18 cellular contexts compared by ENCODE assay signal in the genomic region with DNA sequence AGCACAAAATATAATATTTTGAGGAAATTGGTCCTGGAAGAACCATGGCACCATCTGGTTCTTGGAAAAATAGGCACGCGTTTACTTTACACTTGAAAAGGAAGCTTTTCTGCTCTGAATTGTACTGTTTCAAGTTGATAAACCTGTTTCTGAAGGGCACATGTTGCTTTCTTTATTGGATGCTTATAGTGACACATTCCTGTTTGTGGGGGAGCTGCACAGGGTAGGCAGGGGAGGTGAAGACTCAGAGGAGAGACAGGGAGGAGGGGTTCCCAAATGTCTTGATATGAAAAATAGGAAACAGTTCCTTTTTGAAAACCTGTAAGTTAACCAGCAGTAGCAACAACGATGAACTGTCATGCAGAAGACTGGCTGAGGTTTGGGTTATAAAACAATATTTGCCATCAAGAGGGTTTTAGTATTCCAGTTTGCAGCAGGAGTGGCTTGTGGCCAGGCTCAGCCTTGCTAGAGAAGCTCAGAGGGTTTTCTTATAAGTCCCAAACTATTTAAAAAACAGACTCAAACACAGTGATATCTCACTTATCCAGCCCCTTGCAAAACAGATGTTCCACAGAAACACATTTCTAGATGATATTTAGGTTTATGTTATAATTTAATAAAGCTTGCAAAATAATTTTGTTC.
DNase-seq lines count a peak whose midpoint lies in the region; ATAC-seq and TF ChIP-seq lines count a peak whose summit lies in the region.
"Had no signal": no experiment of that assay in that cellular context is flagged by ENCODE, and none has a peak within 500 bp of the region (broad histone marks: within the 10 kb centered on the region; RNA-seq: fewer than 3 reads in every experiment).

No MANE protein-coding gene starts in this region.

- no peak overlapping the region for H3K4me3 ChIP-seq in SK-N-SH (ENCODE audit: low read depth in 2 of 2, low read length in 1 of 2)
- no peak overlapping the region for H3K4me3 ChIP-seq in brain microvascular endothelial cell (ENCODE audit: low read depth, low read length)
- H3K4me3 ChIP-seq in neural progenitor cell, result no peak overlapping the region
- H3K4me3 ChIP-seq: BLaER1, SJCRH30 had no signal

- H3K9me3 ChIP-seq in SK-N-SH, result no peaks in the 10 kb centered on the region
- no peaks in the 10 kb centered on the region for H3K9me3 ChIP-seq in neural progenitor cell (ENCODE audit: low read depth)
- H3K9me3 ChIP-seq: BLaER1, SJCRH30 had no signal

- H3K4me1 ChIP-seq in SK-N-SH (ENCODE audit: control insufficient read depth in 1 of 2, insufficient read depth in 2 of 2, low read depth in 1 of 2, low read length in 1 of 2) (peaks cover 6 to 40% of the 10 kb centered on the region in 2 experiments), neural progenitor cell (no peaks in the 10 kb centered on the region)
- H3K4me1 ChIP-seq: BLaER1, SJCRH30 had no signal

- H3K27me3 ChIP-seq in SK-N-SH (ENCODE audit: insufficient read depth) (no peaks in the 10 kb centered on the region), brain microvascular endothelial cell (replicated peaks) (no peaks in the 10 kb centered on the region), neural progenitor cell (no peaks in the 10 kb centered on the region)
- H3K27me3 ChIP-seq: BLaER1, SJCRH30 had no signal

- H3K79me2 ChIP-seq in SK-N-SH (ENCODE audit: insufficient read depth) (no peaks in the 10 kb centered on the region), neural progenitor cell (ENCODE audit: low read depth) (no peaks in the 10 kb centered on the region)

- CTCF ChIA-PET in SK-N-SH (lab: Yijun Ruan, JAX), result interaction anchor here (1.1 kb wide), 1 partner anchor 119 kb away, joined by 3 read pairs; no protein-coding TSS in a partner anchor

- 18% methylated on average over 3 of the region's 3 CpGs for WGBS in SK-N-SH (ENCODE audit: low lambda C conversion rate)

- H3K36me3 Mint-ChIP-seq in mesothelial cell of epicardium (no peaks in the 10 kb centered on the region), neural progenitor cell (no peaks in the 10 kb centered on the region)
- H3K36me3 Mint-ChIP-seq: CD8-positive, alpha-beta memory T cell had no signal

- in situ Hi-C loops in brain microvascular endothelial cell (cut with HindIII; ENCODE audit: low pct_ligation_motif_present, low sequenced_read_pairs), result no loop called here

- DNase-seq in SK-N-SH (no peak), brain microvascular endothelial cell (no peak), mesothelial cell of epicardium (ENCODE audit: low spot score in 2 of 2, unreplicated experiment in 2 of 2) (no peak), neural progenitor cell (ENCODE audit: low spot score) (no peak)
- DNase-seq: CD8-positive, alpha-beta memory T cell; DMS79 treated with DMSO at 0.1 percent for 48 hours; H9; NCI-H1105; NCI-H1694; NCI-H2081 treated with DMSO at 0.1 percent for 48 hours; NCI-H2227 treated with DMSO at 0.1 percent for 48 hours; NCI-H526; SJCRH30 had no signal

- TF ChIP-seq CTCF in SK-N-SH (IDR thresholded peaks at IDR 0.05), result no peak
- no peak for TF ChIP-seq CTCF in brain microvascular endothelial cell (IDR thresholded peaks at IDR 0.05; ENCODE audit: low read depth, low read length, missing control alignments)
- no peak for TF ChIP-seq CTCF in mesothelial cell of epicardium (IDR thresholded peaks at IDR 0.05; ENCODE audit: unreplicated experiment)
- TF ChIP-seq CTCF in neural progenitor cell (IDR thresholded peaks at IDR 0.05), result no peak

- peaks cover 33% of the 10 kb centered on the region for H3K4me1 Mint-ChIP-seq in mesothelial cell of epicardium
- H3K4me1 Mint-ChIP-seq in neural progenitor cell, result no peaks in the 10 kb centered on the region
- H3K4me1 Mint-ChIP-seq: CD8-positive, alpha-beta memory T cell had no signal

- peak overlapping the region; percentile 30 for H3K27ac Mint-ChIP-seq in mesothelial cell of epicardium
- no peak overlapping the region for H3K27ac Mint-ChIP-seq in neural progenitor cell
- H3K27ac Mint-ChIP-seq: CD8-positive, alpha-beta memory T cell; H9 had no signal

- H3F3A ChIP-seq in SK-N-SH (replicated peaks; ENCODE audit: insufficient read depth), result peaks cover 65% of the 10 kb centered on the region
- no peaks in the 10 kb centered on the region for H3F3A ChIP-seq in neural progenitor cell (ENCODE audit: low read depth)

- POLR2A ChIA-PET in SK-N-SH (lab: Yijun Ruan, JAX), result no interaction called here

- H3K36me3 ChIP-seq in SK-N-SH (replicated peaks in 1 of 2; ENCODE audit: control insufficient read depth in 1 of 2, insufficient read depth in 2 of 2, low read length in 1 of 2) (no peaks in the 10 kb centered on the region), brain microvascular endothelial cell (replicated peaks) (no peaks in the 10 kb centered on the region), neural progenitor cell (no peaks in the 10 kb centered on the region)
- H3K36me3 ChIP-seq: BLaER1, SJCRH30 had no signal

- H2AFZ ChIP-seq in SK-N-SH (ENCODE audit: low read depth) (peak overlapping the region; percentile 67), neural progenitor cell (replicated peaks) (no peak overlapping the region)

- no peak for TF ChIP-seq RAD21 in SK-N-SH (IDR thresholded peaks at IDR 0.05; ENCODE audit: low read length)

- H3K4me3 Mint-ChIP-seq in mesothelial cell of epicardium (no peak overlapping the region), neural progenitor cell (no peak overlapping the region)
- H3K4me3 Mint-ChIP-seq: CD8-positive, alpha-beta memory T cell; H9 had no signal

- H3K9ac ChIP-seq in SK-N-SH, result peak overlapping the region; percentile 47; the same call in 1 of the 2 replicates
- H3K9ac ChIP-seq in neural progenitor cell, result no peak overlapping the region
- H3K9ac ChIP-seq: BLaER1 had no signal

- H3K9me2 ChIP-seq in SK-N-SH, result no peaks in the 10 kb centered on the region

- H4K20me1 ChIP-seq in SK-N-SH (ENCODE audit: insufficient read depth) (no peaks in the 10 kb centered on the region), neural progenitor cell (ENCODE audit: low read depth) (no peaks in the 10 kb centered on the region)
- H4K20me1 ChIP-seq: BLaER1 had no signal

- no peak for TF ChIP-seq EP300 in SK-N-SH (IDR thresholded peaks at IDR 0.05; ENCODE audit: borderline replicate concordance in 1 of 2, low read depth in 1 of 2, low read length in 1 of 2)

- H3K4me2 ChIP-seq in SK-N-SH (peak overlapping the region; percentile 57), neural progenitor cell (no peak overlapping the region)
- H3K4me2 ChIP-seq: BLaER1 had no signal

- peaks cover 9% of the 10 kb centered on the region for H3K27me3 Mint-ChIP-seq in mesothelial cell of epicardium (ENCODE audit: low read depth)
- H3K27me3 Mint-ChIP-seq in neural progenitor cell (ENCODE audit: insufficient read depth, low read depth), result no peaks in the 10 kb centered on the region

- ATAC-seq in SK-N-SH treated with all-trans-retinoic acid at 6 μM for 48 hours, result no peak
- no peak for ATAC-seq in HG02642 (IDR thresholded peaks at IDR 0.05; ENCODE audit: poor library complexity, unreplicated experiment)
- ATAC-seq in GM18873 (IDR thresholded peaks at IDR 0.05; ENCODE audit: low FRiP score, unreplicated experiment), result no peak
- ATAC-seq in HG02884 (IDR thresholded peaks at IDR 0.05; ENCODE audit: unreplicated experiment), result no peak

- peak overlapping the region; percentile 25 to 100; a peak in 3 of 4 replicates for H3K27ac ChIP-seq in SK-N-SH (ENCODE audit: low read depth in 2 of 2, low read length in 1 of 2)
- H3K27ac ChIP-seq in brain microvascular endothelial cell, result peak overlapping the region; percentile 39
- H3K27ac ChIP-seq in neural progenitor cell, result no peak overlapping the region
- H3K27ac ChIP-seq: BLaER1, SJCRH30 had no signal

- H3K9me3 Mint-ChIP-seq in mesothelial cell of epicardium (peaks cover 8% of the 10 kb centered on the region), neural progenitor cell (peaks cover 3% of the 10 kb centered on the region)

TF ChIP-seq in SK-N-SH, 30 proteins besides CTCF, POLR2A, EP300 and RAD21:
- TF ChIP-seq SMC3 (IDR thresholded peaks at IDR 0.05; ENCODE audit: low read depth, low read length) (no peak), FOXM1 (IDR thresholded peaks at IDR 0.05; ENCODE audit: low read depth) (no peak), FOXJ3 (CRISPR knock-in tag; IDR thresholded peaks at IDR 0.05) (no peak), TEAD4 (IDR thresholded peaks at IDR 0.05; ENCODE audit: borderline replicate concordance, insufficient read depth) (no peak), YY1 (IDR thresholded peaks at IDR 0.05; ENCODE audit: low read depth) (no peak), POLR2AphosphoS5 (IDR thresholded peaks at IDR 0.05; ENCODE audit: low read depth, low read length) (no peak), RCOR1 (IDR thresholded peaks at IDR 0.05; ENCODE audit: low read length) (no peak)
- TF ChIP-seq, protein P1, sequence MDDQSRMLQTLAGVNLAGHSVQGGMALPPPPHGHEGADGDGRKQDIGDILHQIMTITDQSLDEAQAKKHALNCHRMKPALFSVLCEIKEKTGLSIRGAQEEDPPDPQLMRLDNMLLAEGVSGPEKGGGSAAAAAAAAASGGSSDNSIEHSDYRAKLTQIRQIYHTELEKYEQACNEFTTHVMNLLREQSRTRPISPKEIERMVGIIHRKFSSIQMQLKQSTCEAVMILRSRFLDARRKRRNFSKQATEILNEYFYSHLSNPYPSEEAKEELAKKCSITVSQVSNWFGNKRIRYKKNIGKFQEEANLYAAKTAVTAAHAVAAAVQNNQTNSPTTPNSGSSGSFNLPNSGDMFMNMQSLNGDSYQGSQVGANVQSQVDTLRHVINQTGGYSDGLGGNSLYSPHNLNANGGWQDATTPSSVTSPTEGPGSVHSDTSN (IDR thresholded peaks at IDR 0.05), result no peak

TF ChIP-seq in SK-N-SH treated with all-trans-retinoic acid at 6 μM for 48 hours, 23 proteins besides CTCF, POLR2A, EP300 and RAD21 (continues in another document):
- TF ChIP-seq ZNF70 (CRISPR knock-in tag; IDR thresholded peaks at IDR 0.05) (no peak), ESRRG (CRISPR knock-in tag; IDR thresholded peaks at IDR 0.05) (no peak)
